8 cellular contexts compared by ENCODE assay signal in the genomic region with DNA sequence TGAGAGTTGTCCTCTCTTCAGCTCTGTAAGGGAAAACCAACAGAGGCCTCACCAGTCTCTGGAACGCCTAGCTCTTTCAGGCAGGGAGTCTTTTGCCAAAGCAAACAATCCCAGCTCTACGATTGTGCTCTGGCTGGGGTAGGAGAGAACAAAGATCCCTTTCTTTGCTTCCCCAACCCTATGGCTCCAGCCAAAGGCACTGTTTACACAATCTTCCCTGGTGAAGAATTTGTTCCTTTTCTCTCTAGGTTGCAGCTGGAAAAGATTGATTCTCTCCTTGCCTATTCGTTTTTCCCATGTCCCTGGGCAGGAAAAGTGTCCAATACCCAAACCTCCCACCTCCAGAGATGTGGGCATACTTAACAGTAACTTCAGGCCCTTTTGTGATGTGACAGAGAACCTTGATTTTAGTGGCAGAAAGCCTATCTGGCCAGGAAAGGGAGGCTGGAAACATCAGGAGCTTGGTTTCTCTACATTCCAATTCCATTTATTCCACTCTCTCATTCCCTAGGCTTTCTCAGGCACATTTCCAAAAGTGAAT.
A peak's percentile ranks its signal among the peaks of the same experiment; 100 is the strongest.
DNase-seq lines count a peak whose midpoint lies in the region; ATAC-seq and TF ChIP-seq lines count a peak whose summit lies in the region.

No MANE protein-coding gene starts in this region.

- peak overlapping the region; percentile 100 for H3K27ac ChIP-seq in angular gyrus (ENCODE audit: low read depth, low read length)

- no peak overlapping the region for H3K4me3 ChIP-seq in skeletal muscle cell (ENCODE audit: low read depth, low read length)

- TF ChIP-seq EP300 in Ishikawa (IDR thresholded peaks at IDR 0.05; ENCODE audit: borderline replicate concordance), result no peak

- DNase-seq in hippocampal formation (lab: John Stamatoyannopoulos, UW), result peak; percentile 74 to 99
- DNase-seq in skeletal muscle cell (ENCODE audit: low read depth), result peak; percentile 73
- DNase-seq in activated CD8-positive, alpha-beta memory T cell treated with anti-CD3 and anti-CD28 coated beads, Interleukin-2, amount 50 U/mL, for 4 hours, result no peak
- no peak for DNase-seq in GM19240 (ENCODE audit: insufficient read length, low spot score)

- ATAC-seq in GM21529 (IDR thresholded peaks at IDR 0.05; ENCODE audit: unreplicated experiment) (no peak), GM19397 (IDR thresholded peaks at IDR 0.05; ENCODE audit: unreplicated experiment) (no peak)

- no peak for TF ChIP-seq RAD21 in Ishikawa (IDR thresholded peaks at IDR 0.05; ENCODE audit: low read depth)

TF ChIP-seq in Ishikawa, 13 proteins besides CTCF, POLR2A, EP300 and RAD21:
- TF ChIP-seq EGR1 (IDR thresholded peaks at IDR 0.05) (no peak), ZBTB7A (IDR thresholded peaks at IDR 0.05; ENCODE audit: low read depth) (no peak), CEBPB (IDR thresholded peaks at IDR 0.05) (0 out of 2 replicates have a peak, but pooled peaks have one; percentile 5), CREB1 (IDR thresholded peaks at IDR 0.05; ENCODE audit: low read depth) (no peak), NFIC (IDR thresholded peaks at IDR 0.05) (peak; percentile 54; the same call in 1 of the 2 replicates), TEAD4 (IDR thresholded peaks at IDR 0.05) (0 out of 2 replicates have a peak, but pooled peaks have one; percentile 29), TAF1 (IDR thresholded peaks at IDR 0.05; ENCODE audit: low read depth) (no peak), TCF12 (IDR thresholded peaks at IDR 0.05; ENCODE audit: low read depth) (no peak)
- TF ChIP-seq, protein P1, sequence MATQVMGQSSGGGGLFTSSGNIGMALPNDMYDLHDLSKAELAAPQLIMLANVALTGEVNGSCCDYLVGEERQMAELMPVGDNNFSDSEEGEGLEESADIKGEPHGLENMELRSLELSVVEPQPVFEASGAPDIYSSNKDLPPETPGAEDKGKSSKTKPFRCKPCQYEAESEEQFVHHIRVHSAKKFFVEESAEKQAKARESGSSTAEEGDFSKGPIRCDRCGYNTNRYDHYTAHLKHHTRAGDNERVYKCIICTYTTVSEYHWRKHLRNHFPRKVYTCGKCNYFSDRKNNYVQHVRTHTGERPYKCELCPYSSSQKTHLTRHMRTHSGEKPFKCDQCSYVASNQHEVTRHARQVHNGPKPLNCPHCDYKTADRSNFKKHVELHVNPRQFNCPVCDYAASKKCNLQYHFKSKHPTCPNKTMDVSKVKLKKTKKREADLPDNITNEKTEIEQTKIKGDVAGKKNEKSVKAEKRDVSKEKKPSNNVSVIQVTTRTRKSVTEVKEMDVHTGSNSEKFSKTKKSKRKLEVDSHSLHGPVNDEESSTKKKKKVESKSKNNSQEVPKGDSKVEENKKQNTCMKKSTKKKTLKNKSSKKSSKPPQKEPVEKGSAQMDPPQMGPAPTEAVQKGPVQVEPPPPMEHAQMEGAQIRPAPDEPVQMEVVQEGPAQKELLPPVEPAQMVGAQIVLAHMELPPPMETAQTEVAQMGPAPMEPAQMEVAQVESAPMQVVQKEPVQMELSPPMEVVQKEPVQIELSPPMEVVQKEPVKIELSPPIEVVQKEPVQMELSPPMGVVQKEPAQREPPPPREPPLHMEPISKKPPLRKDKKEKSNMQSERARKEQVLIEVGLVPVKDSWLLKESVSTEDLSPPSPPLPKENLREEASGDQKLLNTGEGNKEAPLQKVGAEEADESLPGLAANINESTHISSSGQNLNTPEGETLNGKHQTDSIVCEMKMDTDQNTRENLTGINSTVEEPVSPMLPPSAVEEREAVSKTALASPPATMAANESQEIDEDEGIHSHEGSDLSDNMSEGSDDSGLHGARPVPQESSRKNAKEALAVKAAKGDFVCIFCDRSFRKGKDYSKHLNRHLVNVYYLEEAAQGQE (IDR thresholded peaks at IDR 0.05; ENCODE audit: low read depth), result no peak
- TF ChIP-seq, protein P2, sequence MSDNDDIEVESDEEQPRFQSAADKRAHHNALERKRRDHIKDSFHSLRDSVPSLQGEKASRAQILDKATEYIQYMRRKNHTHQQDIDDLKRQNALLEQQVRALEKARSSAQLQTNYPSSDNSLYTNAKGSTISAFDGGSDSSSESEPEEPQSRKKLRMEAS (IDR thresholded peaks at IDR 0.05), result no peak

Comparison
In these comparisons a context has a peak if more than half of its experiments do, and no peak if none do; other contexts are left out.
1. DNase-seq: peak in hippocampal formation (2 of 2) and skeletal muscle cell (single experiment); none in activated CD8-positive, alpha-beta memory T cell treated with anti-CD3 and anti-CD28 coated beads, Interleukin-2, amount 50 U/mL, for 4 hours (single experiment) and GM19240 (single experiment).